Comparison of ENCODE assay signal across 1 cellular context in genomic region chr1:183498342-183498991, GRCh38.
TF ChIP-seq lines count a peak whose summit lies in the region.

No MANE protein-coding gene starts in this region.

TF ChIP-seq in GM23338, 12 proteins besides CTCF, POLR2A, EP300 and RAD21 (continued from another document):
- TF ChIP-seq ZNF462 (CRISPR knock-in tag; IDR thresholded peaks at IDR 0.05) (no peak), REST (IDR thresholded peaks at IDR 0.05; ENCODE audit: unreplicated experiment) (no peak), EZH2phosphoT487 (IDR thresholded peaks at IDR 0.05; ENCODE audit: unreplicated experiment) (no peak), EZH2 (IDR thresholded peaks at IDR 0.05; ENCODE audit: low read depth, unreplicated experiment) (no peak), NANOG (IDR thresholded peaks at IDR 0.05; ENCODE audit: borderline replicate concordance) (no peak), ETS1 (IDR thresholded peaks at IDR 0.05) (no peak), POLR2AphosphoS5 (IDR thresholded peaks at IDR 0.05; ENCODE audit: low read depth) (no peak), JUNB (IDR thresholded peaks at IDR 0.05; ENCODE audit: unreplicated experiment) (no peak), ZNF114 (CRISPR knock-in tag; IDR thresholded peaks at IDR 0.05) (no peak), CREB1 (CRISPR knock-in tag; IDR thresholded peaks at IDR 0.05; ENCODE audit: low read depth) (no peak), STAT1 (IDR thresholded peaks at IDR 0.05; ENCODE audit: unreplicated experiment) (no peak)
